Comparison of ENCODE assay signal across 20 cellular contexts in genomic region chr1:246811985-246812384, GRCh38.
DNase-seq lines count a peak whose midpoint lies in the region; ATAC-seq, FAIRE-seq and TF ChIP-seq lines count a peak whose summit lies in the region.
"Had no signal": no experiment of that assay in that cellular context is flagged by ENCODE, and none has a peak within 500 bp of the region (broad histone marks: within the 10 kb centered on the region; RNA-seq: fewer than 3 reads in every experiment).

No MANE protein-coding gene starts in this region.

- no peaks in the 10 kb centered on the region for H4K20me1 ChIP-seq in HepG2 (ENCODE audit: insufficient read depth, low read length)

- H3K27ac ChIP-seq in HepG2 (ENCODE audit: extremely low read length, insufficient read depth, low read length) (no peak overlapping the region), right lobe of liver (no peak overlapping the region), spleen (no peak overlapping the region)
- H3K27ac ChIP-seq: GM23248 had no signal

- H3K9me3 Mint-ChIP-seq in WTC11 (peaks cover 13% of the 10 kb centered on the region), progenitor cell of endocrine pancreas (ENCODE audit: low read depth) (no peaks in the 10 kb centered on the region)
- H3K9me3 Mint-ChIP-seq: HFFc6 had no signal

- peaks cover 35% of the 10 kb centered on the region for H3K4me1 Mint-ChIP-seq in WTC11
- peaks cover 2% of the 10 kb centered on the region for H3K4me1 Mint-ChIP-seq in progenitor cell of endocrine pancreas (ENCODE audit: low read depth)
- H3K4me1 Mint-ChIP-seq: CD4-positive, alpha-beta memory T cell had no signal

- H3K9me3 ChIP-seq in HepG2 (ENCODE audit: low read length) = no peaks in the 10 kb centered on the region
- H3K9me3 ChIP-seq in right lobe of liver = no peaks in the 10 kb centered on the region
- no peaks in the 10 kb centered on the region for H3K9me3 ChIP-seq in spleen
- H3K9me3 ChIP-seq: Caco-2, HAP-1 had no signal

- H2AFZ ChIP-seq in HepG2 (ENCODE audit: low read length) = no peak overlapping the region
- H2AFZ ChIP-seq: GM23248 had no signal

- TF ChIP-seq CTCF in HepG2 (CRISPR knock-in tag; IDR thresholded peaks at IDR 0.05) = no peak
- no peak for TF ChIP-seq CTCF in right lobe of liver (IDR thresholded peaks at IDR 0.05)
- no peak for TF ChIP-seq CTCF in WTC11 (IDR thresholded peaks at IDR 0.05)
- no peak for TF ChIP-seq CTCF in spleen (IDR thresholded peaks at IDR 0.05 in 8 of 11, conservative IDR thresholded peaks at IDR 0.05 in 3 of 11)
- TF ChIP-seq CTCF in progenitor cell of endocrine pancreas (IDR thresholded peaks at IDR 0.05; ENCODE audit: unreplicated experiment) = no peak

- TF ChIP-seq EP300 in HepG2 (IDR thresholded peaks at IDR 0.05; ENCODE audit: low read depth in 2 of 2, low read length in 2 of 2) (no peak), HepG2 (CRISPR knock-in tag; IDR thresholded peaks at IDR 0.05; ENCODE audit: borderline replicate concordance) (no peak)

- peaks cover 36% of the 10 kb centered on the region for H3K4me1 ChIP-seq in HepG2 (ENCODE audit: insufficient read depth, low read length)
- H3K4me1 ChIP-seq in right lobe of liver = no peaks in the 10 kb centered on the region
- no peaks in the 10 kb centered on the region for H3K4me1 ChIP-seq in spleen
- H3K4me1 ChIP-seq: HAP-1 had no signal

- CTCF ChIA-PET in HepG2 (lab: Yijun Ruan, JAX; ENCODE audit: low intra/inter-chr PET ratio, low total read pairs) (no interaction called here), WTC11 (lab: Charles Lee) (no interaction called here)

- in situ Hi-C loops in HepG2 (cut with HindIII; ENCODE audit: extremely low pct_ligation_motif_present, low pct_unique_long_range_greater_than_20kb) = no loop called here

- TF ChIP-seq POLR2A in HepG2 (IDR thresholded peaks at IDR 0.05; ENCODE audit: insufficient read depth in 1 of 2, low read depth in 2 of 2, low read length in 2 of 2) (no peak), right lobe of liver (IDR thresholded peaks at IDR 0.05) (no peak), spleen (IDR thresholded peaks at IDR 0.05) (no peak)

- no peak for DNase-seq in HepG2 (ENCODE audit: low spot score)
- no peak for DNase-seq in right lobe of liver
- no peak for DNase-seq in WTC11 (ENCODE audit: low spot score)
- peak; percentile 52 for DNase-seq in posterior vena cava (ENCODE audit: low spot score)
- DNase-seq in spleen = peak; percentile 31
- DNase-seq in progenitor cell of endocrine pancreas (ENCODE audit: low spot score, unreplicated experiment) = no peak
- no peak for DNase-seq in nucleus accumbens (lab: John Stamatoyannopoulos, UW)
- no peak for DNase-seq in COR-L47 (lab: John Stamatoyannopoulos, UW)
- DNase-seq: C1 segment of cervical spinal cord; Caco-2; CD4-positive, alpha-beta memory T cell; DMS153; DND-41; GM23248; HFFc6 had no signal

- WGBS in HepG2 (ENCODE audit: low lambda C conversion rate) = 59% methylated on average over 3 of the region's 3 CpGs
- 71% methylated on average over 3 of the region's 3 CpGs for WGBS in right lobe of liver (ENCODE audit: insufficient coverage, low coverage, low lambda C conversion rate, missing lambda C conversion rate)
- 79 to 88% (median 84%) methylated on average over 3 of the region's 3 CpGs for WGBS in spleen, 5 donors

- ATAC-seq in HepG2 (no peak), right lobe of liver (no peak), WTC11 (no peak)

- H3K27me3 Mint-ChIP-seq in WTC11 (ENCODE audit: low read depth) = no peaks in the 10 kb centered on the region
- peaks cover 3% of the 10 kb centered on the region for H3K27me3 Mint-ChIP-seq in progenitor cell of endocrine pancreas

- FAIRE-seq in HepG2 (lab: Jason Lieb, UNC) = no peak
- FAIRE-seq: G401.6, GM12892, GM19239, H54 had no signal

- H3K36me3 ChIP-seq in HepG2 (replicated peaks in 1 of 2; ENCODE audit: control insufficient read depth in 1 of 2, insufficient read depth in 2 of 2, low read length in 2 of 2) (no peaks in the 10 kb centered on the region), right lobe of liver (no peaks in the 10 kb centered on the region), spleen (no peaks in the 10 kb centered on the region)
- H3K36me3 ChIP-seq: HAP-1 had no signal

- H3K4me3 Mint-ChIP-seq in WTC11 = no peak overlapping the region
- H3K4me3 Mint-ChIP-seq in progenitor cell of endocrine pancreas (ENCODE audit: low read depth) = no peak overlapping the region
- H3K4me3 Mint-ChIP-seq: CD4-positive, alpha-beta memory T cell; HFFc6 had no signal

- intact Hi-C loops in HepG2 (cut with micrococcal nuclease; ENCODE audit: unreplicated experiment) = no loop called here
- intact Hi-C loops in right lobe of liver (cut with DNase I) = no loop called here
- intact Hi-C loops in posterior vena cava (cut with DNase I) = no loop called here
- intact Hi-C loops in spleen (cut with DNase I; ENCODE audit: low total_unique reads) = no loop called here

- no peaks in the 10 kb centered on the region for H3K79me2 ChIP-seq in HepG2 (ENCODE audit: insufficient read depth, low read length)

- no peak overlapping the region for H3K9ac ChIP-seq in HepG2 (ENCODE audit: insufficient read depth, low read depth, low read length)
- H3K9ac ChIP-seq: GM23248 had no signal

- no TSS peak for BruUV-seq in HepG2 (replicated peaks; lab: Mats Ljungman, UMichigan)

- no peak for TF ChIP-seq RAD21 in HepG2 (CRISPR knock-in tag; IDR thresholded peaks at IDR 0.05)

- peaks cover 6% of the 10 kb centered on the region; the same call in 1 of the 2 replicates for H3K36me3 Mint-ChIP-seq in WTC11
- H3K36me3 Mint-ChIP-seq in progenitor cell of endocrine pancreas (ENCODE audit: insufficient read depth) = no peaks in the 10 kb centered on the region
- H3K36me3 Mint-ChIP-seq: CD4-positive, alpha-beta memory T cell had no signal

- H3K4me3 ChIP-seq in HepG2 (replicated peaks in 1 of 3; ENCODE audit: insufficient read depth in 1 of 3, low read depth in 2 of 3, low read length in 3 of 3) (no peak overlapping the region), right lobe of liver (no peak overlapping the region), spleen (no peak overlapping the region)
- H3K4me3 ChIP-seq: GM23248, HAP-1 had no signal

- H3K4me2 ChIP-seq in HepG2 (ENCODE audit: low read depth, low read length) = peak overlapping the region; percentile 42; the same call in 1 of the 2 replicates

- POLR2A ChIA-PET in HepG2 (lab: Yijun Ruan, JAX) = no interaction called here
- POLR2A ChIA-PET in WTC11 (lab: Charles Lee) = no interaction called here

- peaks cover 0 to 26% of the 10 kb centered on the region in 2 experiments; a peak in 3 of 5 replicates for H3K27me3 ChIP-seq in HepG2 (ENCODE audit: control insufficient read depth in 1 of 2, insufficient read depth in 2 of 2, low read length in 2 of 2)
- no peaks in the 10 kb centered on the region for H3K27me3 ChIP-seq in right lobe of liver
- peaks cover 0 to 15% (median 0%) of the 10 kb centered on the region in 7 donors for H3K27me3 ChIP-seq in spleen (replicated peaks in 1 of 7)

- H3K27ac Mint-ChIP-seq in WTC11 = 0 out of 2 replicates have a peak overlapping the region, but pooled peaks have one; percentile 69
- no peak overlapping the region for H3K27ac Mint-ChIP-seq in progenitor cell of endocrine pancreas
- H3K27ac Mint-ChIP-seq: HFFc6 had no signal

TF ChIP-seq in HepG2, 621 proteins besides CTCF, POLR2A, EP300 and RAD21 (continues in another document):
- TF ChIP-seq ATM (IDR thresholded peaks at IDR 0.05; ENCODE audit: borderline replicate concordance) = no peak
- TF ChIP-seq, protein P1, sequence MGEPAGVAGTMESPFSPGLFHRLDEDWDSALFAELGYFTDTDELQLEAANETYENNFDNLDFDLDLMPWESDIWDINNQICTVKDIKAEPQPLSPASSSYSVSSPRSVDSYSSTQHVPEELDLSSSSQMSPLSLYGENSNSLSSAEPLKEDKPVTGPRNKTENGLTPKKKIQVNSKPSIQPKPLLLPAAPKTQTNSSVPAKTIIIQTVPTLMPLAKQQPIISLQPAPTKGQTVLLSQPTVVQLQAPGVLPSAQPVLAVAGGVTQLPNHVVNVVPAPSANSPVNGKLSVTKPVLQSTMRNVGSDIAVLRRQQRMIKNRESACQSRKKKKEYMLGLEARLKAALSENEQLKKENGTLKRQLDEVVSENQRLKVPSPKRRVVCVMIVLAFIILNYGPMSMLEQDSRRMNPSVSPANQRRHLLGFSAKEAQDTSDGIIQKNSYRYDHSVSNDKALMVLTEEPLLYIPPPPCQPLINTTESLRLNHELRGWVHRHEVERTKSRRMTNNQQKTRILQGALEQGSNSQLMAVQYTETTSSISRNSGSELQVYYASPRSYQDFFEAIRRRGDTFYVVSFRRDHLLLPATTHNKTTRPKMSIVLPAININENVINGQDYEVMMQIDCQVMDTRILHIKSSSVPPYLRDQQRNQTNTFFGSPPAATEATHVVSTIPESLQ (CRISPR knock-in tag; conservative IDR thresholded peaks at IDR 0.05) = no peak
- TF ChIP-seq ETV5 (CRISPR knock-in tag; IDR thresholded peaks at IDR 0.05; ENCODE audit: borderline replicate concordance) = no peak
- TF ChIP-seq SMARCC2 (IDR thresholded peaks at IDR 0.05) = no peak
- TF ChIP-seq NRL (CRISPR knock-in tag; IDR thresholded peaks at IDR 0.05; ENCODE audit: borderline replicate concordance) = no peak
- no peak for TF ChIP-seq ZFP1 (CRISPR knock-in tag; IDR thresholded peaks at IDR 0.05)
- TF ChIP-seq ZNF256 (CRISPR knock-in tag; conservative IDR thresholded peaks at IDR 0.05) = no peak

TF ChIP-seq in WTC11, 78 proteins besides CTCF, POLR2A, EP300 and RAD21:
- TF ChIP-seq ZNF317 (CRISPR knock-in tag; IDR thresholded peaks at IDR 0.05; ENCODE audit: borderline replicate concordance, low read depth) = no peak
- TF ChIP-seq TEAD4 (CRISPR knock-in tag; IDR thresholded peaks at IDR 0.05) = no peak
- no peak for TF ChIP-seq MXD4 (CRISPR knock-in tag; IDR thresholded peaks at IDR 0.05; ENCODE audit: borderline replicate concordance)
- TF ChIP-seq ERG (CRISPR knock-in tag; IDR thresholded peaks at IDR 0.05) = no peak
- no peak for TF ChIP-seq ELF4 (CRISPR knock-in tag; IDR thresholded peaks at IDR 0.05; ENCODE audit: low read depth)

Comparison
In these comparisons a context has a peak if more than half of its experiments do, and no peak if none do; other contexts are left out.
1. DNase-seq: peak in posterior vena cava (single experiment) and spleen (single experiment); none in HepG2 (single experiment), right lobe of liver (0 of 3), WTC11 (single experiment), progenitor cell of endocrine pancreas (single experiment), nucleus accumbens (0 of 56) and COR-L47 (single experiment).